In the genomic region with DNA sequence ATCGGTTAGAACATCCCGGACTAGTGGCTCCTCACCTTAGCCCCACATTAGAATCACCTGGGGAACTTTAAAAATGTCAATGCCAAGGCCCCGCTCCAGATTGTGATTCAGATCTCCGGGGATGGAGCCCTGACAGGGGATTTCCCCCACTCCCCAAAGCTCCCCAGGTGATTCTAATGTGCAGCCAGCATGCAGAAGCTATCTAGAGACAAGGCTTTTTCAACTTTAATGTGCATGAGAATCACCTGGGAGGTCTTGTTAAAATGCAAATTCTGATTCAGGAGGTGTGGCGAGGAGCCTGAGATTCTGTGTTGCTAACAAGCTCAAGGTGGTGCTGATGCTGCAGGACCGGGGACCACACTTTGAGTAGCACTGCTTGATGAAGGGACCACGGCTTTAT, we compare ENCODE assay signal across 22 cellular contexts.
DNase-seq lines count a peak whose midpoint lies in the region; ATAC-seq, FAIRE-seq and TF ChIP-seq lines count a peak whose summit lies in the region.
"Had no signal": no experiment of that assay in that cellular context is flagged by ENCODE, and none has a peak within 500 bp of the region (broad histone marks: within the 10 kb centered on the region; RNA-seq: fewer than 3 reads in every experiment).

No MANE protein-coding gene starts in this region.

- H3K9ac ChIP-seq in HUES48 (ENCODE audit: low read depth, low read length): no peak overlapping the region
- no peak overlapping the region for H3K9ac ChIP-seq in endodermal cell (ENCODE audit: extremely low read depth, low read length, poor library complexity, severe bottlenecking)
- no peak overlapping the region for H3K9ac ChIP-seq in HepG2 (ENCODE audit: insufficient read depth, low read depth, low read length)
- H3K9ac ChIP-seq in colonic mucosa (ENCODE audit: low read depth in 2 of 2, low read length in 2 of 2): no peak overlapping the region

- no peak overlapping the region for H3K27ac Mint-ChIP-seq in endodermal cell
- H3K27ac Mint-ChIP-seq: B cell, CD14-positive monocyte had no signal

- no peaks in the 10 kb centered on the region for H3K9me3 Mint-ChIP-seq in endodermal cell

- no peaks in the 10 kb centered on the region for H3K9me2 ChIP-seq in OCI-LY7 (ENCODE audit: insufficient read depth, low read length)

- H2AFZ ChIP-seq in OCI-LY7 (ENCODE audit: low read length) (no peak overlapping the region), HepG2 (ENCODE audit: low read length) (no peak overlapping the region)

- FAIRE-seq in HepG2 (lab: Jason Lieb, UNC): no peak
- FAIRE-seq: A549, D721Med had no signal

- H3K4me3 ChIP-seq in HUES48 (ENCODE audit: low read depth, low read length): no peak overlapping the region
- no peak overlapping the region for H3K4me3 ChIP-seq in OCI-LY7 (ENCODE audit: low read depth, low read length, poor library complexity, severe bottlenecking)
- H3K4me3 ChIP-seq in endodermal cell (ENCODE audit: low read length): no peak overlapping the region
- no peak overlapping the region for H3K4me3 ChIP-seq in Peyer's patch
- no peak overlapping the region for H3K4me3 ChIP-seq in HepG2 (replicated peaks in 1 of 3; ENCODE audit: insufficient read depth in 1 of 3, low read depth in 2 of 3, low read length in 3 of 3)
- no peak overlapping the region for H3K4me3 ChIP-seq in colonic mucosa
- H3K4me3 ChIP-seq: A549, HAP-1, MG63, SJSA1 had no signal

- H3K4me1 Mint-ChIP-seq in endodermal cell: peaks cover 9% of the 10 kb centered on the region
- H3K4me1 Mint-ChIP-seq: B cell, CD14-positive monocyte had no signal

- H3K36me3 ChIP-seq in HUES48 (ENCODE audit: control insufficient read depth, insufficient read depth, low read length): no peaks in the 10 kb centered on the region
- H3K36me3 ChIP-seq in OCI-LY7 (ENCODE audit: insufficient read depth, low read length): no peaks in the 10 kb centered on the region
- H3K36me3 ChIP-seq in endodermal cell (ENCODE audit: control insufficient read depth, insufficient read depth, low read length): no peaks in the 10 kb centered on the region
- H3K36me3 ChIP-seq in Peyer's patch: no peaks in the 10 kb centered on the region
- no peaks in the 10 kb centered on the region for H3K36me3 ChIP-seq in HepG2 (replicated peaks in 1 of 2; ENCODE audit: control insufficient read depth in 1 of 2, insufficient read depth in 2 of 2, low read length in 2 of 2)
- no peaks in the 10 kb centered on the region for H3K36me3 ChIP-seq in colonic mucosa
- H3K36me3 ChIP-seq: HAP-1, MG63, SJSA1 had no signal

- ATAC-seq in HepG2: no peak

- H4K20me1 ChIP-seq in OCI-LY7 (ENCODE audit: insufficient read depth, low read length): no peaks in the 10 kb centered on the region
- no peaks in the 10 kb centered on the region for H4K20me1 ChIP-seq in HepG2 (ENCODE audit: insufficient read depth, low read length)

- no peak overlapping the region for H3K4me3 Mint-ChIP-seq in endodermal cell
- H3K4me3 Mint-ChIP-seq: B cell, CD14-positive monocyte had no signal

- TF ChIP-seq POLR2A in Peyer's patch (IDR thresholded peaks at IDR 0.05) (no peak), HepG2 (IDR thresholded peaks at IDR 0.05; ENCODE audit: insufficient read depth in 1 of 2, low read depth in 2 of 2, low read length in 2 of 2) (no peak)

- no peak for TF ChIP-seq EP300 in HepG2 (IDR thresholded peaks at IDR 0.05; ENCODE audit: low read depth in 2 of 2, low read length in 2 of 2)
- TF ChIP-seq EP300 in HepG2 (CRISPR knock-in tag; IDR thresholded peaks at IDR 0.05; ENCODE audit: borderline replicate concordance): no peak

- DNase-seq in OCI-LY7 (ENCODE audit: low spot score) (no peak), endodermal cell (peak; percentile 71), left kidney (ENCODE audit: low read depth, low spot score) (peak; percentile 4), Peyer's patch (no peak), HepG2 (ENCODE audit: low spot score) (no peak), colonic mucosa (no peak)
- no peak for DNase-seq in activated CD4-positive, alpha-beta T cell treated with anti-CD3 and anti-CD28 coated beads for 48 hours
- DNase-seq: DMS53, EL, GF-D8, MG63, NCI-H1092, NCI-H1436, NCI-H187 treated with DMSO at 0.1 percent for 48 hours, NCI-H510A had no signal

- TF ChIP-seq CTCF in OCI-LY7 (conservative IDR thresholded peaks at IDR 0.05; ENCODE audit: low read length) (0 out of 2 replicates have a peak, but pooled peaks have one; percentile 12), endodermal cell (conservative IDR thresholded peaks at IDR 0.05) (no peak), Peyer's patch (IDR thresholded peaks at IDR 0.05) (no peak), HepG2 (CRISPR knock-in tag; IDR thresholded peaks at IDR 0.05) (no peak), colonic mucosa (IDR thresholded peaks at IDR 0.05) (no peak)

- H3K79me2 ChIP-seq in OCI-LY7 (ENCODE audit: insufficient read depth, low read depth, low read length): no peaks in the 10 kb centered on the region
- H3K79me2 ChIP-seq in HepG2 (ENCODE audit: insufficient read depth, low read length): no peaks in the 10 kb centered on the region

- intact Hi-C loops in OCI-LY7 (cut with micrococcal nuclease; ENCODE audit: unreplicated experiment): no loop called here
- intact Hi-C loops in HepG2 (cut with micrococcal nuclease; ENCODE audit: unreplicated experiment): no loop called here
- intact Hi-C loops in colonic mucosa (cut with DNase I): no loop called here

- POLR2A ChIA-PET in OCI-LY7 (lab: Charles Lee): no interaction called here
- POLR2A ChIA-PET in HepG2 (lab: Yijun Ruan, JAX): no interaction called here

- CTCF ChIA-PET in OCI-LY7 (lab: Charles Lee; ENCODE audit: unreplicated experiment): interaction anchor here (0.6 kb wide), 1 partner anchor 9 kb away, joined by 3 read pairs; no protein-coding TSS in a partner anchor
- CTCF ChIA-PET in HepG2 (lab: Yijun Ruan, JAX; ENCODE audit: low intra/inter-chr PET ratio, low total read pairs): no interaction called here

- H3K27ac ChIP-seq in HUES48 (ENCODE audit: low read depth, low read length): peak overlapping the region; percentile 55
- H3K27ac ChIP-seq in OCI-LY7 (ENCODE audit: low read depth, low read length, poor library complexity, severe bottlenecking): no peak overlapping the region
- H3K27ac ChIP-seq in endodermal cell (ENCODE audit: low read depth, low read length): no peak overlapping the region
- no peak overlapping the region for H3K27ac ChIP-seq in Peyer's patch
- H3K27ac ChIP-seq in HepG2 (ENCODE audit: extremely low read length, insufficient read depth, low read length): no peak overlapping the region
- H3K27ac ChIP-seq in colonic mucosa: no peak overlapping the region
- H3K27ac ChIP-seq: SJSA1 had no signal

- H3K27me3 Mint-ChIP-seq in endodermal cell (ENCODE audit: insufficient read depth): peaks cover 6% of the 10 kb centered on the region

- TF ChIP-seq RAD21 in HepG2 (CRISPR knock-in tag; IDR thresholded peaks at IDR 0.05): no peak

- H3K4me2 ChIP-seq in OCI-LY7 (ENCODE audit: low read length): no peak overlapping the region
- no peak overlapping the region for H3K4me2 ChIP-seq in HepG2 (ENCODE audit: low read depth, low read length)

- H3K27me3 ChIP-seq in HUES48 (ENCODE audit: control insufficient read depth, insufficient read depth, low read length): 0 out of 2 replicates have a peak, but pooled peaks cover 3% of the 10 kb centered on the region
- no peaks in the 10 kb centered on the region for H3K27me3 ChIP-seq in endodermal cell (ENCODE audit: control insufficient read depth, insufficient read depth, low read length, poor library complexity, severe bottlenecking)
- H3K27me3 ChIP-seq in Peyer's patch: no peaks in the 10 kb centered on the region
- peaks cover 2 to 5% of the 10 kb centered on the region in 2 experiments; a peak in 3 of 5 replicates for H3K27me3 ChIP-seq in HepG2 (ENCODE audit: control insufficient read depth in 1 of 2, insufficient read depth in 2 of 2, low read length in 2 of 2)
- no peaks in the 10 kb centered on the region for H3K27me3 ChIP-seq in colonic mucosa
- H3K27me3 ChIP-seq: MG63 had no signal

- H3K9me3 ChIP-seq in HUES48 (ENCODE audit: control insufficient read depth, insufficient read depth, low read length) (no peaks in the 10 kb centered on the region), OCI-LY7 (ENCODE audit: low read length) (no peaks in the 10 kb centered on the region), endodermal cell (ENCODE audit: control insufficient read depth, low read length) (no peaks in the 10 kb centered on the region), Peyer's patch (no peaks in the 10 kb centered on the region), HepG2 (ENCODE audit: low read length) (no peaks in the 10 kb centered on the region), colonic mucosa (no peaks in the 10 kb centered on the region)
- H3K9me3 ChIP-seq: A549, HAP-1, MG63, SJSA1 had no signal

- 66 to 71% methylated on average over 5 to 7 of the region's 7 CpGs for WGBS in endodermal cell (ENCODE audit: insufficient coverage in 1 of 2, insufficient read length in 1 of 2), 2 experiments
- WGBS in HepG2 (ENCODE audit: low lambda C conversion rate): 22% methylated on average over 4 of the region's 7 CpGs

- BruUV-seq in OCI-LY7 (replicated peaks; lab: Mats Ljungman, UMichigan) (no TSS peak), HepG2 (replicated peaks; lab: Mats Ljungman, UMichigan) (no TSS peak)

- H3K4me1 ChIP-seq in HUES48 (ENCODE audit: control insufficient read depth, insufficient read depth, low read length) (peaks cover 45% of the 10 kb centered on the region), OCI-LY7 (ENCODE audit: insufficient read depth, low read length, poor library complexity, severe bottlenecking) (no peaks in the 10 kb centered on the region), endodermal cell (ENCODE audit: control insufficient read depth, insufficient read depth, low read length) (no peaks in the 10 kb centered on the region), Peyer's patch (no peaks in the 10 kb centered on the region), HepG2 (ENCODE audit: insufficient read depth, low read length) (no peaks in the 10 kb centered on the region), colonic mucosa (no peaks in the 10 kb centered on the region)
- H3K4me1 ChIP-seq: SJSA1 had no signal

- in situ Hi-C loops in HepG2 (cut with HindIII; ENCODE audit: extremely low pct_ligation_motif_present, low pct_unique_long_range_greater_than_20kb): no loop called here

- no peaks in the 10 kb centered on the region for H3K36me3 Mint-ChIP-seq in endodermal cell (ENCODE audit: low read depth)
- H3K36me3 Mint-ChIP-seq: CD14-positive monocyte had no signal

TF ChIP-seq in HepG2, 621 proteins besides CTCF, POLR2A, EP300 and RAD21 (continues in another document):
- TF ChIP-seq PBX2 (CRISPR knock-in tag; IDR thresholded peaks at IDR 0.05) (no peak), ZNF564 (CRISPR knock-in tag; IDR thresholded peaks at IDR 0.05) (no peak), ZNF644 (CRISPR knock-in tag; IDR thresholded peaks at IDR 0.05; ENCODE audit: low read depth) (no peak)

Comparison
In these comparisons a context has a peak if more than half of its experiments do, and no peak if none do; other contexts are left out.
1. DNase-seq: peak in endodermal cell (single experiment) and left kidney (single experiment); none in OCI-LY7 (single experiment), activated CD4-positive, alpha-beta T cell treated with anti-CD3 and anti-CD28 coated beads for 48 hours (single experiment), Peyer's patch (0 of 3), HepG2 (single experiment) and colonic mucosa (single experiment).